In the genomic region with DNA sequence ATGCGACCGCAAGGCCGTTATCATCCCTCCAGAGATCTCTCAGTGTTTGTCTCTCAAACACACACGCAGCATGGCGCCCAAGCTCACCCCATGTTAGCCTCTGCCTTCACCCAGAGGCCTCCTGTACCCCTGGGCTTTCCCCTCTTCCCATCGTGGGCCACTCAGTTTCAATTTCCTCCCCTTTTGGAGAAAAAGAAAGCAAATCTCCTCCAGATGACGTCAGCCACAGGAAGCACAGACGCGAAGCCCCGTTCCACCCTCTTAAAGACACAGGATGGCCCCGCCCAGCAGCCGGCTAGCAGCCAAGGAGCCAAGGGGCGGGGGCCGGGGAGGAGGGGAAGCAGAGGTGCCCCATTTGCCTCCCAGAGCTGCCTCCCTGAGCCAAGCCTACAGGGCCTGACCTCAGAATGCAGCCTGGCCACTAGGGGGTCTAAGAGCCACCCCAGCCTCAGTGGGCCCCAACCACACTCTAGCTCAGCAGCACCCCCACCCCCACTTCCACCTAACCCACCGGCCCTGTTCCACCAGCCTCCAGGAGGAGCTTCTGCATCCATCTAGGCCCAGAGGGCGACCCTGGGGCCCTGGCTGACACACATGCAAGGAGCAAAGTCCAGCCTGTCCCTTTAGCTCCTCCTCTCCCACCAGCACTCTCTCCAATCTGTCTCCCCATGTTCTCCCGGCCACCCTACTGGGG, we compare ENCODE assay signal across 8 cellular contexts. TPM values are rescaled to one million over a fixed set of nuclear protein-coding genes. Genes with fewer than 3 reads are reported as not detected.
DNase-seq lines count a peak whose midpoint lies in the region; ATAC-seq and TF ChIP-seq lines count a peak whose summit lies in the region.

No MANE protein-coding gene starts in this region.

- peak; percentile 33 for TF ChIP-seq POLR2A in esophagus muscularis mucosa (IDR thresholded peaks at IDR 0.05; ENCODE audit: low read depth)

- H3K27me3 Mint-ChIP-seq in activated T-cell treated with anti-CD3 and anti-CD28 coated beads, Interleukin-2, amount 50 U/mL, for 24 hours = no peaks in the 10 kb centered on the region

- H3K9me3 Mint-ChIP-seq in activated T-cell treated with anti-CD3 and anti-CD28 coated beads, Interleukin-2, amount 50 U/mL, for 24 hours = no peaks in the 10 kb centered on the region

- H3K9ac ChIP-seq in PC-3 (ENCODE audit: low read length) = peak overlapping the region; percentile 92
- peak overlapping the region; percentile 100 for H3K9ac ChIP-seq in muscle layer of colon (ENCODE audit: low read length)

- WGBS in esophagus muscularis mucosa = 4% methylated on average over 15 of the region's 17 CpGs

- TF ChIP-seq CTCF in PC-3 (conservative IDR thresholded peaks at IDR 0.05; ENCODE audit: low read depth, low read length) = peak; percentile 59
- peak in 2 of 3 experiments; percentile 37 to 46 for TF ChIP-seq CTCF in esophagus muscularis mucosa (IDR thresholded peaks at IDR 0.05)

- peak; percentile 62 for DNase-seq in DMS 273 treated with DMSO at 0.1 percent for 48 hours (lab: John Stamatoyannopoulos, UW)
- peak in 74 of 76 experiments; percentile 62 to 95 (median 91) for DNase-seq in HUDEP-2 (lab: John Stamatoyannopoulos, UW; ENCODE audit: unreplicated experiment in 76 of 76)
- DNase-seq in PC-3 = peak; percentile 90
- peak; percentile 94 for DNase-seq in activated T-cell treated with anti-CD3 and anti-CD28 coated beads, Interleukin-2, amount 50 U/mL, for 24 hours
- peak; percentile 98 for DNase-seq in esophagus muscularis mucosa (ENCODE audit: extremely low spot score)
- DNase-seq in stimulated activated CD8-positive, alpha-beta memory T cell treated with anti-CD3 and anti-CD28 coated beads, Interleukin-7, amount 100 ng/mL, for 1 hour (ENCODE audit: low read depth in 2 of 2) = peak; percentile 79 to 86

- no peak for TF ChIP-seq EP300 in esophagus muscularis mucosa (IDR thresholded peaks at IDR 0.05)

- intact Hi-C loops in PC-3 (cut with micrococcal nuclease) (loop anchor here (2.0 kb wide), 1 partner anchor 34 kb away; no protein-coding TSS in a partner anchor), esophagus muscularis mucosa (cut with DNase I) (no loop called here)

- peak overlapping the region; percentile 84 for H2AFZ ChIP-seq in PC-3 (ENCODE audit: low read length)

- H3K9me3 ChIP-seq in PC-3 (ENCODE audit: low read length) = no peaks in the 10 kb centered on the region
- no peaks in the 10 kb centered on the region for H3K9me3 ChIP-seq in esophagus muscularis mucosa
- no peaks in the 10 kb centered on the region for H3K9me3 ChIP-seq in muscle layer of colon (ENCODE audit: low read length)

- H3K36me3 ChIP-seq in PC-3 (ENCODE audit: low read depth, low read length) (peaks cover 3% of the 10 kb centered on the region; the same call in 1 of the 2 replicates), esophagus muscularis mucosa (peaks cover 7 to 41% (median 27%) of the 10 kb centered on the region in 4 donors), muscle layer of colon (ENCODE audit: insufficient read depth, low read length) (peaks cover 19% of the 10 kb centered on the region)

- peak overlapping the region; percentile 97 for H3K4me2 ChIP-seq in PC-3 (ENCODE audit: low read length)

- H3K36me3 Mint-ChIP-seq in activated T-cell treated with anti-CD3 and anti-CD28 coated beads, Interleukin-2, amount 50 U/mL, for 24 hours (ENCODE audit: low read depth) = peaks cover 27% of the 10 kb centered on the region

- peaks cover 48% of the 10 kb centered on the region for H3K79me2 ChIP-seq in PC-3 (ENCODE audit: low read length)

- H3F3A ChIP-seq in PC-3 (ENCODE audit: low read length, unreplicated experiment) = peaks cover 6% of the 10 kb centered on the region

- H3K9me2 ChIP-seq in PC-3 (replicated peaks; ENCODE audit: low read length) = no peaks in the 10 kb centered on the region

- CTCF ChIA-PET in PC-3 (lab: Charles Lee) = interaction anchor here (1.2 kb wide), 1 partner anchor 85 kb away, joined by 4 read pairs; no protein-coding TSS in a partner anchor

- H3K4me1 Mint-ChIP-seq in activated T-cell treated with anti-CD3 and anti-CD28 coated beads, Interleukin-2, amount 50 U/mL, for 24 hours (ENCODE audit: low read depth) = peaks cover 60% of the 10 kb centered on the region

- H3K27ac ChIP-seq in PC-3 (ENCODE audit: low read length) = peak overlapping the region; percentile 92
- peak overlapping the region; percentile 89 to 97 (median 94) for H3K27ac ChIP-seq in esophagus muscularis mucosa (replicated peaks in 1 of 4)
- peak overlapping the region; percentile 85 for H3K27ac ChIP-seq in muscle layer of colon (ENCODE audit: low read depth, low read length)

- no TSS peak for BruUV-seq in PC-3 (replicated peaks; lab: Mats Ljungman, UMichigan)

- POLR2A ChIA-PET in PC-3 (lab: Charles Lee; ENCODE audit: unreplicated experiment) = interaction anchor here (0.6 to 1.9 kb wide), 2 partner anchors 84 to 535 kb away, joined by 3 to 10 read pairs; a partner anchor contains a TSS

- H4K20me1 ChIP-seq in PC-3 (ENCODE audit: low read length) = no peaks in the 10 kb centered on the region

- peak; percentile 81 for ATAC-seq in GM21390 (IDR thresholded peaks at IDR 0.05; ENCODE audit: unreplicated experiment)
- peak; percentile 84 for ATAC-seq in PC-3

- H3K27me3 ChIP-seq in PC-3 (ENCODE audit: low read length) (no peaks in the 10 kb centered on the region), esophagus muscularis mucosa (no peaks in the 10 kb centered on the region), muscle layer of colon (ENCODE audit: control insufficient read depth in 1 of 2, insufficient read depth in 2 of 2, low read length in 2 of 2) (no peaks in the 10 kb centered on the region)

- peak overlapping the region; percentile 99 for H3K27ac Mint-ChIP-seq in activated T-cell treated with anti-CD3 and anti-CD28 coated beads, Interleukin-2, amount 50 U/mL, for 24 hours

- H3K4me1 ChIP-seq in PC-3 (ENCODE audit: insufficient read depth, low read length) (peaks cover 20% of the 10 kb centered on the region), esophagus muscularis mucosa (peaks cover 51 to 53% (median 52%) of the 10 kb centered on the region in 4 donors), muscle layer of colon (ENCODE audit: insufficient read depth, low read length) (peaks cover 45% of the 10 kb centered on the region)

- peak overlapping the region; percentile 86 for H3K4me3 Mint-ChIP-seq in activated T-cell treated with anti-CD3 and anti-CD28 coated beads, Interleukin-2, amount 50 U/mL, for 24 hours

- H3K4me3 ChIP-seq in PC-3 (ENCODE audit: low read length) = peak overlapping the region; percentile 79
- peak overlapping the region; percentile 59 to 83 (median 70) for H3K4me3 ChIP-seq in esophagus muscularis mucosa
- H3K4me3 ChIP-seq in muscle layer of colon (ENCODE audit: low read depth in 1 of 2, low read length in 2 of 2) = peak overlapping the region; percentile 82 to 98

RNA-seq across cellular contexts. Expression of a gene that starts 26.5 kb away (rescaled TPM):
- total RNA-seq in PC-3 (2014; rRNA removed) (13.9 and 16.1 TPM in 2 replicates), esophagus muscularis mucosa (1 to 10 TPM; 4.2 to 8.5 (median 5.3) TPM)

RNA-seq across cellular contexts. Expression of a gene that starts 30.9 kb away (rescaled TPM):
- total RNA-seq in PC-3 (2014; rRNA removed) (159 and 164 TPM in 2 replicates), esophagus muscularis mucosa (100 to 1,000 TPM; 101 to 158 (median 148) TPM)

RNA-seq across cellular contexts. Expression of a gene that starts 33.0 kb away (rescaled TPM):
- total RNA-seq in PC-3 (2014; rRNA removed) = 517 and 618 TPM in 2 replicates
- total RNA-seq in esophagus muscularis mucosa = 100 to 1,000 TPM; 167 to 270 (median 205) TPM

RNA-seq across cellular contexts. Expression of a gene that starts 33.2 kb away (rescaled TPM):
- total RNA-seq in PC-3 (2014; rRNA removed) = 27.8 and 30.9 TPM in 2 replicates
- total RNA-seq in esophagus muscularis mucosa = 10 to 100 TPM; 15.6 to 26.6 (median 23.0) TPM

RNA-seq across cellular contexts. Expression of a gene that starts 43.2 kb away (rescaled TPM):
- total RNA-seq in PC-3 (2014; rRNA removed) (31.8 and 35.4 TPM in 2 replicates), esophagus muscularis mucosa (100 to 1,000 TPM; 120 to 200 (median 152) TPM)

Comparison
In these comparisons a context has a peak if more than half of its experiments do, and no peak if none do; other contexts are left out.
1. Peak in every context shown above with its lines: DNase-seq, ATAC-seq, H3K4me3 ChIP-seq and H3K27ac ChIP-seq.